17 cellular contexts compared by ENCODE assay signal in the genomic region with DNA sequence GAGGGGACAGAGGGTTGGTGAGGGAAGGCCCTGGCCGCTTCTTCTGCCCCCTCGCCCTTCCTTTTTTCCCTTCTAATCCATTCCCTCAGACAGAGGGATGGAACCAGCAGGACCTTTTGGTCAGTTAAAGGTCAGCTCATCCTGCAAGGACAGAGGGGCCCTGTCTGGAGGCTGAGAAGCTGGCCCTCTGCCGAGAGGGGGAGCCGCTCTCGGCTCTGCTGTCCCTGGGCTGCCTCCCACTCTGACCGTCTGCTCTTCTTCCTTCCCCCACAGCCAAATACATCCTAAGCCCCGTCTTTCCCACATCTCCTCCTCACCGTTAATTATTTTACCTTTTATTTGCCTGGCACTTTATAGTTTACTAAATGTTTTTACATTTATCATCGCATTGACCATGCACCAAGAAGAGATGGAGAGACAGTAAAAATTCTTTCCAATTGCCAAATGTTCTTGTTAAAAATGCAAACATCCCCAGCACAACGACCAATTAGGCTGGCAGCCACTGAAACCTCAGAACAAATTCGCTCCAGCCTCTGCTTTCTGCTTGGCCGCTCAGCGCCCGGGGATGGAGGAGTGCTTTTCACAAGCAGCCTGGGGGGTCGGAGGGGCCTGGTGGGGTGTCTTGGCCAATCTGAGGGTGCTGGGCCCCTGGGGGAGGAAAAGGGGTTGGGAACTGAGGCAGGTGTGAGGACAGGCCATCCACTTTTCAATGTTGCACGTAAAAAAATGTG.
DNase-seq lines count a peak whose midpoint lies in the region; ATAC-seq, FAIRE-seq and TF ChIP-seq lines count a peak whose summit lies in the region.
"Had no signal": no experiment of that assay in that cellular context is flagged by ENCODE, and none has a peak within 500 bp of the region (broad histone marks: within the 10 kb centered on the region; RNA-seq: fewer than 3 reads in every experiment).

No MANE protein-coding gene starts in this region.

- no peak for FAIRE-seq in HepG2 (lab: Jason Lieb, UNC)

- peaks cover 18% of the 10 kb centered on the region; the same call in 1 of the 2 replicates for H4K20me1 ChIP-seq in HepG2 (ENCODE audit: insufficient read depth, low read length)

- no peaks in the 10 kb centered on the region for H3K79me2 ChIP-seq in HepG2 (ENCODE audit: insufficient read depth, low read length)

- WGBS in HepG2 (ENCODE audit: low lambda C conversion rate): 84% methylated on average over 16 of the region's 16 CpGs
- WGBS in thyroid gland, 2 donors: 47% methylated on average over 16 of the region's 16 CpGs

- peak; percentile 69 for ATAC-seq in HepG2
- ATAC-seq: esophagus mucosa; PC-3; stimulated activated naive B cell treated with anti-CD40 and anti-IgM and Interleukin-4, amounts not matched to agents 10 μg/mL and 1 μg/mL and 100 μg/mL, for 72 hours had no signal

- TF ChIP-seq EP300 in HepG2 (IDR thresholded peaks at IDR 0.05; ENCODE audit: low read depth in 2 of 2, low read length in 2 of 2) (no peak), HepG2 (CRISPR knock-in tag; IDR thresholded peaks at IDR 0.05; ENCODE audit: borderline replicate concordance) (no peak)

- no peaks in the 10 kb centered on the region for H3K4me1 Mint-ChIP-seq in activated T-helper 2 cell treated with anti-CD3 and anti-CD28 coated beads, Interferon-gamma antibody, Interleukin-2, Interleukin-4, amounts not matched to agents 10 μg/mL and 5 μg/mL and 100 μg/mL, durations not matched to agents 14 hours and 24 hours and 36 hours (ENCODE audit: low read depth)
- H3K4me1 Mint-ChIP-seq: activated naive CD4-positive, alpha-beta T cell treated with anti-CD3 and anti-CD28 coated beads, Interleukin-2, amount 10 ng/mL, durations not matched to agents 7 days and 5 days had no signal

- DNase-seq in NB4 (ENCODE audit: low read depth) (no peak), dorsolateral prefrontal cortex (no peak), HepG2 (ENCODE audit: low spot score) (no peak), thyroid gland (peak in 1 of 2 donors; percentile 46), HuH-7.5 (ENCODE audit: low spot score) (no peak), activated gamma-delta T cell (lab: John Stamatoyannopoulos, UW) (no peak), NK-92 (lab: John Stamatoyannopoulos, UW; ENCODE audit: unreplicated experiment) (no peak)
- no peak for DNase-seq in activated T-helper 2 cell treated with anti-CD3 and anti-CD28 coated beads, Interferon-gamma antibody, Interleukin-2, Interleukin-4, amounts not matched to agents 10 μg/mL and 5 μg/mL and 100 μg/mL, durations not matched to agents 14 hours and 24 hours and 36 hours (ENCODE audit: low spot score)
- DNase-seq: activated CD4-positive, alpha-beta T cell treated with anti-CD3 and anti-CD28 coated beads, Interleukin-2, amount 50 U/mL, for 1 hour; activated naive CD4-positive, alpha-beta T cell treated with anti-CD3 and anti-CD28 coated beads, Interleukin-2, amount 10 ng/mL, durations not matched to agents 7 days and 5 days; KG1; NCI-H1105 treated with DMSO at 0.1 percent for 48 hours; PC-3; psoas muscle; stimulated activated naive B cell treated with anti-CD40 and anti-IgM and Interleukin-4, amounts not matched to agents 10 μg/mL and 1 μg/mL and 100 μg/mL, for 72 hours had no signal

- BruUV-seq in HepG2 (replicated peaks; lab: Mats Ljungman, UMichigan): no TSS peak

- peaks cover 24% of the 10 kb centered on the region for H3K4me1 ChIP-seq in HepG2 (ENCODE audit: insufficient read depth, low read length)
- H3K4me1 ChIP-seq in thyroid gland: peaks cover 21 to 61% of the 10 kb centered on the region in 2 donors

- no peak overlapping the region for H3K27ac Mint-ChIP-seq in activated T-helper 2 cell treated with anti-CD3 and anti-CD28 coated beads, Interferon-gamma antibody, Interleukin-2, Interleukin-4, amounts not matched to agents 10 μg/mL and 5 μg/mL and 100 μg/mL, durations not matched to agents 14 hours and 24 hours and 36 hours
- H3K27ac Mint-ChIP-seq: activated naive CD4-positive, alpha-beta T cell treated with anti-CD3 and anti-CD28 coated beads, Interleukin-2, amount 10 ng/mL, durations not matched to agents 7 days and 5 days; stimulated activated naive B cell treated with anti-CD40 and anti-IgM and Interleukin-4, amounts not matched to agents 10 μg/mL and 1 μg/mL and 100 μg/mL, for 72 hours had no signal

- intact Hi-C loops in dorsolateral prefrontal cortex (cut with DNase I): no loop called here
- intact Hi-C loops in HepG2 (cut with micrococcal nuclease; ENCODE audit: unreplicated experiment): no loop called here
- intact Hi-C loops in thyroid gland (cut with DNase I): no loop called here
- intact Hi-C loops in activated T-helper 2 cell treated with anti-CD3 and anti-CD28 coated beads, Interferon-gamma antibody, Interleukin-2, Interleukin-4, amounts not matched to agents 10 μg/mL and 5 μg/mL and 100 μg/mL, durations not matched to agents 14 hours and 24 hours and 36 hours (cut with micrococcal nuclease): no loop called here

- POLR2A ChIA-PET in HepG2 (lab: Yijun Ruan, JAX): no interaction called here

- no peak overlapping the region for H3K9ac ChIP-seq in HepG2 (ENCODE audit: insufficient read depth, low read depth, low read length)

- TF ChIP-seq RAD21 in HepG2 (CRISPR knock-in tag; IDR thresholded peaks at IDR 0.05): no peak

- H2AFZ ChIP-seq in HepG2 (ENCODE audit: low read length): no peak overlapping the region

- H3K9me3 ChIP-seq in HepG2 (ENCODE audit: low read length) (no peaks in the 10 kb centered on the region), thyroid gland (no peaks in the 10 kb centered on the region)
- H3K9me3 ChIP-seq: psoas muscle had no signal

- in situ Hi-C loops in HepG2 (cut with HindIII; ENCODE audit: extremely low pct_ligation_motif_present, low pct_unique_long_range_greater_than_20kb): no loop called here

- peak; percentile 9 for TF ChIP-seq CTCF in NB4 (IDR thresholded peaks at IDR 0.05; ENCODE audit: low read depth, low read length)
- TF ChIP-seq CTCF in dorsolateral prefrontal cortex (IDR thresholded peaks at IDR 0.05 in 54 of 56, conservative IDR thresholded peaks at IDR 0.05 in 2 of 56; ENCODE audit: low read depth in 1 of 56, partially characterized antibody in 56 of 56): no peak
- TF ChIP-seq CTCF in HepG2 (CRISPR knock-in tag; IDR thresholded peaks at IDR 0.05): peak; percentile 42
- no peak for TF ChIP-seq CTCF in thyroid gland (IDR thresholded peaks at IDR 0.05)

- H3K9me3 Mint-ChIP-seq in activated T-helper 2 cell treated with anti-CD3 and anti-CD28 coated beads, Interferon-gamma antibody, Interleukin-2, Interleukin-4, amounts not matched to agents 10 μg/mL and 5 μg/mL and 100 μg/mL, durations not matched to agents 14 hours and 24 hours and 36 hours: no peaks in the 10 kb centered on the region
- H3K9me3 Mint-ChIP-seq: activated naive CD4-positive, alpha-beta T cell treated with anti-CD3 and anti-CD28 coated beads, Interleukin-2, amount 10 ng/mL, durations not matched to agents 7 days and 5 days; stimulated activated naive B cell treated with anti-CD40 and anti-IgM and Interleukin-4, amounts not matched to agents 10 μg/mL and 1 μg/mL and 100 μg/mL, for 72 hours had no signal

- no peak overlapping the region for H3K4me2 ChIP-seq in HepG2 (ENCODE audit: low read depth, low read length)

- H3K36me3 ChIP-seq in HepG2 (replicated peaks in 1 of 2; ENCODE audit: control insufficient read depth in 1 of 2, insufficient read depth in 2 of 2, low read length in 2 of 2) (peaks cover 28 to 36% of the 10 kb centered on the region in 2 experiments), thyroid gland (peaks cover 32 to 43% of the 10 kb centered on the region in 2 donors)

- CTCF ChIA-PET in HepG2 (lab: Yijun Ruan, JAX; ENCODE audit: low intra/inter-chr PET ratio, low total read pairs): no interaction called here

- H3K4me3 ChIP-seq in NB4 (ENCODE audit: low read depth, low read length): no peak overlapping the region
- no peak overlapping the region for H3K4me3 ChIP-seq in dorsolateral prefrontal cortex
- no peak overlapping the region for H3K4me3 ChIP-seq in HepG2 (replicated peaks in 1 of 3; ENCODE audit: insufficient read depth in 1 of 3, low read depth in 2 of 3, low read length in 3 of 3)
- no peak overlapping the region for H3K4me3 ChIP-seq in thyroid gland (replicated peaks in 1 of 3)
- H3K4me3 ChIP-seq: psoas muscle, SK-N-MC had no signal

- H3K36me3 Mint-ChIP-seq in activated T-helper 2 cell treated with anti-CD3 and anti-CD28 coated beads, Interferon-gamma antibody, Interleukin-2, Interleukin-4, amounts not matched to agents 10 μg/mL and 5 μg/mL and 100 μg/mL, durations not matched to agents 14 hours and 24 hours and 36 hours (ENCODE audit: low read depth): no peaks in the 10 kb centered on the region
- H3K36me3 Mint-ChIP-seq: activated naive CD4-positive, alpha-beta T cell treated with anti-CD3 and anti-CD28 coated beads, Interleukin-2, amount 10 ng/mL, durations not matched to agents 7 days and 5 days; stimulated activated naive B cell treated with anti-CD40 and anti-IgM and Interleukin-4, amounts not matched to agents 10 μg/mL and 1 μg/mL and 100 μg/mL, for 72 hours had no signal

- H3K27me3 Mint-ChIP-seq in activated T-helper 2 cell treated with anti-CD3 and anti-CD28 coated beads, Interferon-gamma antibody, Interleukin-2, Interleukin-4, amounts not matched to agents 10 μg/mL and 5 μg/mL and 100 μg/mL, durations not matched to agents 14 hours and 24 hours and 36 hours (ENCODE audit: low read depth): no peaks in the 10 kb centered on the region
- H3K27me3 Mint-ChIP-seq: stimulated activated naive B cell treated with anti-CD40 and anti-IgM and Interleukin-4, amounts not matched to agents 10 μg/mL and 1 μg/mL and 100 μg/mL, for 72 hours had no signal

- no peak overlapping the region for H3K4me3 Mint-ChIP-seq in activated T-helper 2 cell treated with anti-CD3 and anti-CD28 coated beads, Interferon-gamma antibody, Interleukin-2, Interleukin-4, amounts not matched to agents 10 μg/mL and 5 μg/mL and 100 μg/mL, durations not matched to agents 14 hours and 24 hours and 36 hours (ENCODE audit: low read depth)
- H3K4me3 Mint-ChIP-seq: activated naive CD4-positive, alpha-beta T cell treated with anti-CD3 and anti-CD28 coated beads, Interleukin-2, amount 10 ng/mL, durations not matched to agents 7 days and 5 days; stimulated activated naive B cell treated with anti-CD40 and anti-IgM and Interleukin-4, amounts not matched to agents 10 μg/mL and 1 μg/mL and 100 μg/mL, for 72 hours had no signal

- no peaks in the 10 kb centered on the region for H3K27me3 ChIP-seq in dorsolateral prefrontal cortex
- no peaks in the 10 kb centered on the region for H3K27me3 ChIP-seq in HepG2 (ENCODE audit: control insufficient read depth in 1 of 2, insufficient read depth in 2 of 2, low read length in 2 of 2)
- H3K27me3 ChIP-seq in thyroid gland: no peaks in the 10 kb centered on the region

- TF ChIP-seq POLR2A in NB4 (IDR thresholded peaks at IDR 0.05; ENCODE audit: extremely low read depth, insufficient read length) (no peak), HepG2 (IDR thresholded peaks at IDR 0.05; ENCODE audit: insufficient read depth in 1 of 2, low read depth in 2 of 2, low read length in 2 of 2) (no peak), thyroid gland (IDR thresholded peaks at IDR 0.05) (no peak)

- H3K27ac ChIP-seq in dorsolateral prefrontal cortex (peak overlapping the region in 35 of 59 donors; percentile 2 to 69 (median 43)), HepG2 (ENCODE audit: extremely low read length, insufficient read depth, low read length) (no peak overlapping the region), thyroid gland (peak overlapping the region; percentile 40 to 77 (median 58))
- H3K27ac ChIP-seq: psoas muscle, SK-N-MC had no signal

Comparison
In these comparisons a context has a peak if more than half of its experiments do, and no peak if none do; other contexts are left out.
1. CTCF ChIP-seq: peak in NB4 (single experiment) and HepG2 (single experiment); none in dorsolateral prefrontal cortex (0 of 56) and thyroid gland (0 of 6).